8 cellular contexts compared by ENCODE assay signal in genomic region chr16:66427871-66428681, GRCh38. TPM values are rescaled to one million over a fixed set of nuclear protein-coding genes. Genes with fewer than 3 reads are reported as not detected.
DNase-seq lines count a peak whose midpoint lies in the region; ATAC-seq and TF ChIP-seq lines count a peak whose summit lies in the region.

No MANE protein-coding gene starts in this region.

- intact Hi-C loops in activated CD4-positive, alpha-beta memory T cell treated with anti-CD3 and anti-CD28 coated beads for 36 hours (cut with micrococcal nuclease) = no loop called here
- intact Hi-C loops in left cardiac atrium (cut with DNase I) = no loop called here
- intact Hi-C loops in colonic mucosa (cut with DNase I) = no loop called here

- peaks cover 50% of the 10 kb centered on the region for H3K27me3 Mint-ChIP-seq in activated CD4-positive, alpha-beta memory T cell treated with anti-CD3 and anti-CD28 coated beads for 36 hours

- peak; percentile 60 for DNase-seq in D341Med (ENCODE audit: low spot score)
- DNase-seq in activated CD4-positive, alpha-beta memory T cell treated with anti-CD3 and anti-CD28 coated beads for 36 hours = no peak
- DNase-seq in left cardiac atrium = peak; percentile 33
- DNase-seq in GF-D8 (lab: John Stamatoyannopoulos, UW) = no peak
- DNase-seq in colonic mucosa = no peak
- no peak for DNase-seq in stimulated activated CD4-positive, alpha-beta T cell treated with anti-CD3 and anti-CD28 coated beads, Interleukin-2, amount 100 ng/mL, for 48 hours

- TF ChIP-seq CTCF in parathyroid adenoma (IDR thresholded peaks at IDR 0.05) = no peak
- TF ChIP-seq CTCF in colonic mucosa (IDR thresholded peaks at IDR 0.05) = no peak

- H3K27me3 ChIP-seq in parathyroid adenoma (ENCODE audit: control insufficient read depth, insufficient read depth, low read length) (no peaks in the 10 kb centered on the region), colonic mucosa (peaks cover 44% of the 10 kb centered on the region)

- H2AFZ ChIP-seq in parathyroid adenoma = peak overlapping the region; percentile 13

- H3K27ac Mint-ChIP-seq in activated CD4-positive, alpha-beta memory T cell treated with anti-CD3 and anti-CD28 coated beads for 36 hours = no peak overlapping the region

- peak overlapping the region; percentile 79 for H3K4me2 ChIP-seq in parathyroid adenoma (ENCODE audit: low read length)

- no peaks in the 10 kb centered on the region for H3K9me3 ChIP-seq in parathyroid adenoma (ENCODE audit: control insufficient read depth, low read length)
- H3K9me3 ChIP-seq in colonic mucosa = no peaks in the 10 kb centered on the region

- H3K36me3 Mint-ChIP-seq in activated CD4-positive, alpha-beta memory T cell treated with anti-CD3 and anti-CD28 coated beads for 36 hours = no peaks in the 10 kb centered on the region

- H3K4me1 Mint-ChIP-seq in activated CD4-positive, alpha-beta memory T cell treated with anti-CD3 and anti-CD28 coated beads for 36 hours (ENCODE audit: low read depth) = peaks cover 3% of the 10 kb centered on the region

- no peak overlapping the region for H3K9ac ChIP-seq in parathyroid adenoma
- H3K9ac ChIP-seq in colonic mucosa (ENCODE audit: low read depth in 2 of 2, low read length in 2 of 2) = peak overlapping the region in 1 of 2 donors; percentile 1

- H3K79me2 ChIP-seq in parathyroid adenoma = no peaks in the 10 kb centered on the region

- POLR2A ChIA-PET in activated CD4-positive, alpha-beta memory T cell treated with anti-CD3 and anti-CD28 coated beads for 36 hours (lab: Charles Lee) = no interaction called here

- H3K36me3 ChIP-seq in parathyroid adenoma (ENCODE audit: control insufficient read depth, insufficient read depth, low read length) = no peaks in the 10 kb centered on the region
- H3K36me3 ChIP-seq in colonic mucosa = no peaks in the 10 kb centered on the region

- H3K4me3 ChIP-seq in parathyroid adenoma (ENCODE audit: low read depth, low read length) (peak overlapping the region; percentile 33), colonic mucosa (no peak overlapping the region)

- CTCF ChIA-PET in activated CD4-positive, alpha-beta memory T cell treated with anti-CD3 and anti-CD28 coated beads for 36 hours (lab: Charles Lee) = interaction anchor here (0.7 to 1.2 kb wide), 3 partner anchors 16 to 55 kb away, joined by 3 read pairs; no protein-coding TSS in a partner anchor

- peak overlapping the region; percentile 27 for H3K4me3 Mint-ChIP-seq in activated CD4-positive, alpha-beta memory T cell treated with anti-CD3 and anti-CD28 coated beads for 36 hours

- peaks cover 6% of the 10 kb centered on the region for H3K4me1 ChIP-seq in parathyroid adenoma
- H3K4me1 ChIP-seq in colonic mucosa = peaks cover 3% of the 10 kb centered on the region

- no peaks in the 10 kb centered on the region for H3K9me3 Mint-ChIP-seq in activated CD4-positive, alpha-beta memory T cell treated with anti-CD3 and anti-CD28 coated beads for 36 hours

- H3K27ac ChIP-seq in parathyroid adenoma (no peak overlapping the region), colonic mucosa (no peak overlapping the region)

- peak; percentile 31 to 52 for ATAC-seq in left cardiac atrium
- ATAC-seq in HG03565 (IDR thresholded peaks at IDR 0.05; ENCODE audit: unreplicated experiment) = no peak

RNA-seq across cellular contexts. Expression of gene BEAN1, which starts 1.0 kb away (rescaled TPM):
- not detected for total RNA-seq in activated CD4-positive, alpha-beta memory T cell treated with anti-CD3 and anti-CD28 coated beads for 36 hours
- 1 to 10 TPM; 1.2 to 1.6 TPM for total RNA-seq in left cardiac atrium
- total RNA-seq in colonic mucosa = under 1 TPM in 1 of 2 donors, not detected in 1; 0.32 TPM

Comparison
In these comparisons a context has a peak if more than half of its experiments do, and no peak if none do; other contexts are left out.
1. DNase-seq: peak in D341Med (single experiment) and left cardiac atrium (single experiment); none in activated CD4-positive, alpha-beta memory T cell treated with anti-CD3 and anti-CD28 coated beads for 36 hours (single experiment), GF-D8 (single experiment), colonic mucosa (single experiment) and stimulated activated CD4-positive, alpha-beta T cell treated with anti-CD3 and anti-CD28 coated beads, Interleukin-2, amount 100 ng/mL, for 48 hours (0 of 2).